ENCODE assay signal across 11 cellular contexts in the genomic region with DNA sequence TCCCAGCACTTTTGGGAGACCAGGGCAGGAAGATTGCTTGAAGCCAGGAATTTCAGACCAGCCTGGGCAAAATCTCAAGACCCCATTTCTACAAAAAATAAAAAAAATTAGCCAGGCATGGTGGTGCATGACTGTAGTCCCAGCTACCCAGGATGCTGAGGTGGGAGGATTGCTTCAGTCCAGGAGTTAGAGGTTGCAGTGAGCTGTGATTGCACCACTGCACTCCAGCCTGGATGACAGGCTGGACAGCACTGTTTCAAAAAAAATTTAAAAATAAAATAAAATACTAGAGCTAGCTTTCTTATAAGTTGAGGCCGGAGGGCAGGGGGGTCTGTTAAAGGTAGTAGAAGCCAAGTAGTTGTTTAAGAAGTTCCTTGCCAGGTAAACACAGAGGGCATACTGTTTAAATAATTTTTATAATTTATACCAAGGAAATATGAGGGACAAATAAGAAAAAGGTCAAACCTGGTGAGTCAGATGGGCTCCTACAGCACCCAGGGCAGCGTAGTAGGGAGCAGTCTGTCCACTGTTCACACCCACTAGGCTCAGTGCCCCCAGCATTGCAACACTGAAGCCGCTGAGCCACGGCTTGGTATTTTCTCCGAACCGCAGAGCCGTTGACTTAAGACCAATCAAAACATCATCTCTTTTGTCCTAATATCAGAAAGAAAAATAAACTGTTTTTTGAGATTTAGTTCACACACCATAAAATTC. TPM values are rescaled to one million over a fixed set of nuclear protein-coding genes. Genes with fewer than 3 reads are reported as not detected.
DNase-seq lines count a peak whose midpoint lies in the region; ATAC-seq and TF ChIP-seq lines count a peak whose summit lies in the region.
"Had no signal": no experiment of that assay in that cellular context is flagged by ENCODE, and none has a peak within 500 bp of the region (broad histone marks: within the 10 kb centered on the region; RNA-seq: fewer than 3 reads in every experiment).

No MANE protein-coding gene starts in this region.

- no peaks in the 10 kb centered on the region for H3K9me3 ChIP-seq in T-helper 17 cell (ENCODE audit: control insufficient read depth, low read length, poor library complexity, severe bottlenecking)
- no peaks in the 10 kb centered on the region for H3K9me3 ChIP-seq in tibial nerve
- H3K9me3 ChIP-seq: psoas muscle had no signal

- H3K9me3 Mint-ChIP-seq in activated naive CD8-positive, alpha-beta T cell treated with anti-CD3 and anti-CD28 coated beads, Interleukin-2, amount 50 U/mL, for 24 hours, result no peaks in the 10 kb centered on the region
- no peaks in the 10 kb centered on the region for H3K9me3 Mint-ChIP-seq in activated naive CD8-positive, alpha-beta T cell treated with anti-CD3 and anti-CD28 coated beads for 36 hours
- H3K9me3 Mint-ChIP-seq in WTC11, result no peaks in the 10 kb centered on the region

- H3K4me1 Mint-ChIP-seq in activated naive CD8-positive, alpha-beta T cell treated with anti-CD3 and anti-CD28 coated beads, Interleukin-2, amount 50 U/mL, for 24 hours, result peaks cover 18% of the 10 kb centered on the region
- peaks cover 9% of the 10 kb centered on the region for H3K4me1 Mint-ChIP-seq in activated naive CD8-positive, alpha-beta T cell treated with anti-CD3 and anti-CD28 coated beads for 36 hours
- peaks cover 11% of the 10 kb centered on the region for H3K4me1 Mint-ChIP-seq in T-helper 17 cell
- H3K4me1 Mint-ChIP-seq in WTC11, result no peaks in the 10 kb centered on the region

- 60 to 71% methylated on average over 7 of the region's 7 CpGs for WGBS in tibial nerve, 2 donors

- H3K27me3 ChIP-seq in tibial nerve, result no peaks in the 10 kb centered on the region
- H3K27me3 ChIP-seq: foreskin keratinocyte had no signal

- H3K27me3 Mint-ChIP-seq in activated naive CD8-positive, alpha-beta T cell treated with anti-CD3 and anti-CD28 coated beads, Interleukin-2, amount 50 U/mL, for 24 hours, result no peaks in the 10 kb centered on the region
- no peaks in the 10 kb centered on the region for H3K27me3 Mint-ChIP-seq in activated naive CD8-positive, alpha-beta T cell treated with anti-CD3 and anti-CD28 coated beads for 36 hours
- H3K27me3 Mint-ChIP-seq in T-helper 17 cell (no peaks in the 10 kb centered on the region), WTC11 (ENCODE audit: low read depth) (no peaks in the 10 kb centered on the region)

- TF ChIP-seq EP300 in tibial nerve (IDR thresholded peaks at IDR 0.05), result peak in 1 of 2 donors; percentile 19

- peak overlapping the region; percentile 29 for H3K27ac Mint-ChIP-seq in activated naive CD8-positive, alpha-beta T cell treated with anti-CD3 and anti-CD28 coated beads, Interleukin-2, amount 50 U/mL, for 24 hours
- no peak overlapping the region for H3K27ac Mint-ChIP-seq in activated naive CD8-positive, alpha-beta T cell treated with anti-CD3 and anti-CD28 coated beads for 36 hours
- H3K27ac Mint-ChIP-seq in T-helper 17 cell, result peak overlapping the region; percentile 70
- H3K27ac Mint-ChIP-seq in WTC11, result no peak overlapping the region

- CTCF ChIA-PET in WTC11 (lab: Charles Lee), result interaction anchor here (1.0 to 1.1 kb wide), 2 partner anchors 15 to 17 kb away, joined by 3 read pairs; partner anchors contain the start of gene COQ2

- peaks cover 0 to 5% (median 0%) of the 10 kb centered on the region in 4 donors for H3K4me1 ChIP-seq in tibial nerve
- H3K4me1 ChIP-seq: foreskin keratinocyte, psoas muscle had no signal

- peak overlapping the region in 1 of 4 donors; percentile 22 for H3K27ac ChIP-seq in tibial nerve
- H3K27ac ChIP-seq: foreskin keratinocyte, psoas muscle had no signal

- TF ChIP-seq POLR2A in tibial nerve (IDR thresholded peaks at IDR 0.05), result no peak

- ATAC-seq in activated naive CD8-positive, alpha-beta T cell treated with anti-CD3 and anti-CD28 coated beads, Interleukin-2, amount 50 U/mL, for 24 hours, result peak; percentile 68
- ATAC-seq in T-helper 17 cell (no peak), WTC11 (no peak), GM18858 (IDR thresholded peaks at IDR 0.05; ENCODE audit: unreplicated experiment) (no peak)
- ATAC-seq: foreskin keratinocyte, left ventricle myocardium superior, psoas muscle had no signal

- H3K4me3 ChIP-seq in fibroblast of villous mesenchyme (ENCODE audit: low read depth, low read length) (no peak overlapping the region), tibial nerve (no peak overlapping the region)
- H3K4me3 ChIP-seq: psoas muscle had no signal

- H3K4me3 Mint-ChIP-seq in activated naive CD8-positive, alpha-beta T cell treated with anti-CD3 and anti-CD28 coated beads, Interleukin-2, amount 50 U/mL, for 24 hours, result no peak overlapping the region
- no peak overlapping the region for H3K4me3 Mint-ChIP-seq in activated naive CD8-positive, alpha-beta T cell treated with anti-CD3 and anti-CD28 coated beads for 36 hours
- H3K4me3 Mint-ChIP-seq in T-helper 17 cell (no peak overlapping the region), WTC11 (no peak overlapping the region)

- DNase-seq in activated naive CD8-positive, alpha-beta T cell treated with anti-CD3 and anti-CD28 coated beads, Interleukin-2, amount 50 U/mL, for 24 hours, result no peak
- no peak for DNase-seq in activated naive CD8-positive, alpha-beta T cell treated with anti-CD3 and anti-CD28 coated beads for 36 hours
- DNase-seq in T-helper 17 cell, result no peak
- peak; percentile 83 for DNase-seq in fibroblast of villous mesenchyme (ENCODE audit: low read depth)
- peak; percentile 24 to 43 for DNase-seq in tibial nerve (ENCODE audit: low spot score in 2 of 2)
- DNase-seq in stimulated activated CD4-positive, alpha-beta T cell treated with anti-CD3 and anti-CD28 coated beads, Interleukin-4, amount 100 ng/mL, for 1 hour, result no peak
- DNase-seq in WTC11 (ENCODE audit: low spot score), result no peak
- DNase-seq: foreskin keratinocyte, left ventricle myocardium superior had no signal

- peaks cover 0 to 30% (median 0%) of the 10 kb centered on the region in 3 donors for H3K36me3 ChIP-seq in tibial nerve

- H3K36me3 Mint-ChIP-seq in activated naive CD8-positive, alpha-beta T cell treated with anti-CD3 and anti-CD28 coated beads, Interleukin-2, amount 50 U/mL, for 24 hours (ENCODE audit: low read depth), result peaks cover 25% of the 10 kb centered on the region
- H3K36me3 Mint-ChIP-seq in activated naive CD8-positive, alpha-beta T cell treated with anti-CD3 and anti-CD28 coated beads for 36 hours, result peaks cover 23% of the 10 kb centered on the region
- peaks cover 8% of the 10 kb centered on the region for H3K36me3 Mint-ChIP-seq in T-helper 17 cell (ENCODE audit: low read depth)
- peaks cover 10% of the 10 kb centered on the region for H3K36me3 Mint-ChIP-seq in WTC11

- TF ChIP-seq CTCF in fibroblast of villous mesenchyme (IDR thresholded peaks at IDR 0.05; ENCODE audit: insufficient read depth, low read depth, low read length) (no peak), tibial nerve (IDR thresholded peaks at IDR 0.05) (no peak), WTC11 (IDR thresholded peaks at IDR 0.05) (no peak)

- POLR2A ChIA-PET in WTC11 (lab: Charles Lee), result no interaction called here

TF ChIP-seq in WTC11, 78 proteins besides CTCF, POLR2A, EP300 and RAD21 (continues in another document):
- TF ChIP-seq KAT7 (CRISPR knock-in tag; IDR thresholded peaks at IDR 0.05; ENCODE audit: borderline replicate concordance) (no peak), ZBTB43 (CRISPR knock-in tag; IDR thresholded peaks at IDR 0.05) (no peak), ZNF121 (CRISPR knock-in tag; IDR thresholded peaks at IDR 0.05) (no peak), HMGA2 (CRISPR knock-in tag; IDR thresholded peaks at IDR 0.05) (no peak), NR1H2 (CRISPR knock-in tag; IDR thresholded peaks at IDR 0.05) (no peak)
- TF ChIP-seq, protein P1, sequence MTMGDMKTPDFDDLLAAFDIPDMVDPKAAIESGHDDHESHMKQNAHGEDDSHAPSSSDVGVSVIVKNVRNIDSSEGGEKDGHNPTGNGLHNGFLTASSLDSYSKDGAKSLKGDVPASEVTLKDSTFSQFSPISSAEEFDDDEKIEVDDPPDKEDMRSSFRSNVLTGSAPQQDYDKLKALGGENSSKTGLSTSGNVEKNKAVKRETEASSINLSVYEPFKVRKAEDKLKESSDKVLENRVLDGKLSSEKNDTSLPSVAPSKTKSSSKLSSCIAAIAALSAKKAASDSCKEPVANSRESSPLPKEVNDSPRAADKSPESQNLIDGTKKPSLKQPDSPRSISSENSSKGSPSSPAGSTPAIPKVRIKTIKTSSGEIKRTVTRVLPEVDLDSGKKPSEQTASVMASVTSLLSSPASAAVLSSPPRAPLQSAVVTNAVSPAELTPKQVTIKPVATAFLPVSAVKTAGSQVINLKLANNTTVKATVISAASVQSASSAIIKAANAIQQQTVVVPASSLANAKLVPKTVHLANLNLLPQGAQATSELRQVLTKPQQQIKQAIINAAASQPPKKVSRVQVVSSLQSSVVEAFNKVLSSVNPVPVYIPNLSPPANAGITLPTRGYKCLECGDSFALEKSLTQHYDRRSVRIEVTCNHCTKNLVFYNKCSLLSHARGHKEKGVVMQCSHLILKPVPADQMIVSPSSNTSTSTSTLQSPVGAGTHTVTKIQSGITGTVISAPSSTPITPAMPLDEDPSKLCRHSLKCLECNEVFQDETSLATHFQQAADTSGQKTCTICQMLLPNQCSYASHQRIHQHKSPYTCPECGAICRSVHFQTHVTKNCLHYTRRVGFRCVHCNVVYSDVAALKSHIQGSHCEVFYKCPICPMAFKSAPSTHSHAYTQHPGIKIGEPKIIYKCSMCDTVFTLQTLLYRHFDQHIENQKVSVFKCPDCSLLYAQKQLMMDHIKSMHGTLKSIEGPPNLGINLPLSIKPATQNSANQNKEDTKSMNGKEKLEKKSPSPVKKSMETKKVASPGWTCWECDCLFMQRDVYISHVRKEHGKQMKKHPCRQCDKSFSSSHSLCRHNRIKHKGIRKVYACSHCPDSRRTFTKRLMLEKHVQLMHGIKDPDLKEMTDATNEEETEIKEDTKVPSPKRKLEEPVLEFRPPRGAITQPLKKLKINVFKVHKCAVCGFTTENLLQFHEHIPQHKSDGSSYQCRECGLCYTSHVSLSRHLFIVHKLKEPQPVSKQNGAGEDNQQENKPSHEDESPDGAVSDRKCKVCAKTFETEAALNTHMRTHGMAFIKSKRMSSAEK (CRISPR knock-in tag; IDR thresholded peaks at IDR 0.05; ENCODE audit: borderline replicate concordance), result no peak

RNA-seq across cellular contexts. Expression of gene COQ2, which starts 17.3 kb away (rescaled TPM):
- total RNA-seq in activated naive CD8-positive, alpha-beta T cell treated with anti-CD3 and anti-CD28 coated beads for 36 hours, result 10 to 100 TPM; 24.8 to 25.1 TPM
- 1 to 10 TPM; 4.7 to 5.5 TPM for total RNA-seq in T-helper 17 cell
- total RNA-seq in fibroblast of villous mesenchyme, result 13.9 and 18.1 TPM in 2 replicates
- total RNA-seq in tibial nerve, result 10 to 100 TPM in 3 of 4 donors, 1 to 10 TPM in 1; 9.2 to 17.7 (median 11.6) TPM
- total RNA-seq in WTC11 (2021), result 20.5 to 22.8 TPM (median 21.6 TPM) in 3 replicates

Comparison
In these comparisons a context has a peak if more than half of its experiments do, and no peak if none do; other contexts are left out.
1. H3K27ac Mint-ChIP-seq: peak in activated naive CD8-positive, alpha-beta T cell treated with anti-CD3 and anti-CD28 coated beads, Interleukin-2, amount 50 U/mL, for 24 hours (single experiment) and T-helper 17 cell (single experiment); none in activated naive CD8-positive, alpha-beta T cell treated with anti-CD3 and anti-CD28 coated beads for 36 hours (single experiment) and WTC11 (single experiment).
2. DNase-seq: peak in fibroblast of villous mesenchyme (single experiment) and tibial nerve (2 of 2); none in activated naive CD8-positive, alpha-beta T cell treated with anti-CD3 and anti-CD28 coated beads, Interleukin-2, amount 50 U/mL, for 24 hours (single experiment), activated naive CD8-positive, alpha-beta T cell treated with anti-CD3 and anti-CD28 coated beads for 36 hours (single experiment), T-helper 17 cell (0 of 3), stimulated activated CD4-positive, alpha-beta T cell treated with anti-CD3 and anti-CD28 coated beads, Interleukin-4, amount 100 ng/mL, for 1 hour (single experiment) and WTC11 (single experiment).